Comparison of ENCODE assay signal across 15 cellular contexts in the genomic region with DNA sequence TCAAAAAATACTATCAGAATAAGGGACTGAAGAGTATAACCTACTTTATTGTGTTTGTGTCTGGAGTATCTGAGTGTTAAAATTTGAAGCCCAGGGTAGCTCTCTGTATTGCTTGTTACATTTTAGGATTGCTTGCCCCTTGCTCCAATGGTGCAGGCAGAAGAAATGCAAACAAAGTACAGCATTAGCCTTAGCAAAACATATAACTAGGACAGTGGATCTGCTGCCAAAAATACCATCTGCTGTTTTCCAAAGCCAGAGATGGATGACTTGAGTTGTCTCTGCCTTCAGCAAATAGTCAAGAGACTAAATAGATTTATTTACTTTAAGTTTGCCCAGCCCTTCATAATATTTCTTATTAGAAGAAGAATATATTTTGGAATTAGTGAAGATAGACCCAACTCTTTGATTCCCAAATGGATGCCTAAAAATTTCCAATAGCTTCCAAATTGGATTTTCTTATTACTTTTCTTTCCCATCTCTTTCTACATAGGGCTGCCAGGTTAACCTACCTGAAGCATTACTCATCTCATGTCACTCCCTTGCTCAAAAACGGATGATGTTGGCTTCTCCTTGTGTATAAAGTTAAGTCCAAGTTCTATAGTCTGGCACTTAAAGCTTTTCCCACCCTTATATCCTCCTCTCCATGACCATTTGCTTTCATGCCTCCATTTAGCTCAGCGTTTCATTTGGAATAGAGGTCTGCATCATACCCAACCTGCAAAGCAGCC.
A peak's percentile ranks its signal among the peaks of the same experiment; 100 is the strongest.
DNase-seq lines count a peak whose midpoint lies in the region; ATAC-seq and TF ChIP-seq lines count a peak whose summit lies in the region.
"Had no signal": no experiment of that assay in that cellular context is flagged by ENCODE, and none has a peak within 500 bp of the region (broad histone marks: within the 10 kb centered on the region; RNA-seq: fewer than 3 reads in every experiment).

No MANE protein-coding gene starts in this region.

- H3K36me3 ChIP-seq in left ventricle myocardium inferior (no peaks in the 10 kb centered on the region), right atrium auricular region (no peaks in the 10 kb centered on the region), adrenal gland (replicated peaks in 1 of 2) (no peaks in the 10 kb centered on the region), Karpas-422 (ENCODE audit: insufficient read depth, low read length) (no peaks in the 10 kb centered on the region)
- H3K36me3 ChIP-seq: neural progenitor cell had no signal

- no peak for TF ChIP-seq CTCF in left ventricle myocardium inferior (IDR thresholded peaks at IDR 0.05; ENCODE audit: borderline replicate concordance)
- no peak for TF ChIP-seq CTCF in right atrium auricular region (IDR thresholded peaks at IDR 0.05)
- TF ChIP-seq CTCF in fibroblast of pulmonary artery (IDR thresholded peaks at IDR 0.05; ENCODE audit: low read length, missing control alignments): no peak
- TF ChIP-seq CTCF in adrenal gland (IDR thresholded peaks at IDR 0.05): no peak

- intact Hi-C loops in left ventricle myocardium inferior (cut with micrococcal nuclease): no loop called here
- intact Hi-C loops in adrenal gland (cut with DNase I): no loop called here

- H3K9ac ChIP-seq in Karpas-422 (ENCODE audit: low read length): no peak overlapping the region
- H3K9ac ChIP-seq: neural progenitor cell had no signal

- H3K4me2 ChIP-seq in Karpas-422 (ENCODE audit: low read depth, low read length, poor library complexity, severe bottlenecking): no peak overlapping the region
- H3K4me2 ChIP-seq: neural progenitor cell had no signal

- H3K9me2 ChIP-seq in Karpas-422 (replicated peaks; ENCODE audit: insufficient read depth, low read length): no peaks in the 10 kb centered on the region

- H4K20me1 ChIP-seq in Karpas-422 (ENCODE audit: insufficient read depth, low read depth, low read length): no peaks in the 10 kb centered on the region

- WGBS in adrenal gland, 4 donors: 68 to 80% (median 69%) methylated on average over 2 of the region's 2 CpGs

- peaks cover 8% of the 10 kb centered on the region for H3K27me3 ChIP-seq in left ventricle myocardium inferior (ENCODE audit: low read depth)
- no peaks in the 10 kb centered on the region for H3K27me3 ChIP-seq in right atrium auricular region
- H3K27me3 ChIP-seq in adrenal gland: no peaks in the 10 kb centered on the region
- H3K27me3 ChIP-seq in Karpas-422 (ENCODE audit: low read length): no peaks in the 10 kb centered on the region
- H3K27me3 ChIP-seq: neural progenitor cell had no signal

- DNase-seq in left ventricle myocardium inferior: no peak
- DNase-seq in right atrium auricular region (ENCODE audit: low spot score): no peak
- peak; percentile 49 for DNase-seq in fibroblast of pulmonary artery (ENCODE audit: low read depth)
- DNase-seq in adrenal gland: no peak
- DNase-seq in COLO829 (ENCODE audit: low spot score): no peak
- DNase-seq in Karpas-422: no peak
- DNase-seq: activated CD4-positive, alpha-beta T cell treated with anti-CD3 and anti-CD28 coated beads, Interleukin-2, amount 50 U/mL, for 4 hours; activated naive CD4-positive, alpha-beta T cell treated with anti-CD3 and anti-CD28 coated beads, Interleukin-2, amount 10 ng/mL, durations not matched to agents 7 days and 5 days; DND-41; erythroblast; kidney glomerular epithelial cell; stimulated activated naive CD8-positive, alpha-beta T cell treated with anti-CD3 and anti-CD28 coated beads, Interleukin-15, amount 100 ng/mL, for 72 hours had no signal

- ATAC-seq in HG03460 (IDR thresholded peaks at IDR 0.05; ENCODE audit: unreplicated experiment): no peak
- ATAC-seq: stimulated activated naive CD8-positive, alpha-beta T cell treated with anti-CD3 and anti-CD28 coated beads, Interleukin-15, amount 100 ng/mL, for 72 hours had no signal

- H3K27ac ChIP-seq in left ventricle myocardium inferior (replicated peaks) (peak overlapping the region; percentile 72), right atrium auricular region (peak overlapping the region in 1 of 2 donors; percentile 64), angular gyrus (ENCODE audit: low read depth, low read length) (peak overlapping the region; percentile 52), adrenal gland (no peak overlapping the region), Karpas-422 (ENCODE audit: low read length) (no peak overlapping the region)
- H3K27ac ChIP-seq: neural progenitor cell had no signal

- H3K79me2 ChIP-seq in Karpas-422 (ENCODE audit: low read length): no peaks in the 10 kb centered on the region

- no peak for TF ChIP-seq POLR2A in adrenal gland (IDR thresholded peaks at IDR 0.05)

- H3K4me1 ChIP-seq in left ventricle myocardium inferior (peaks cover 33% of the 10 kb centered on the region), right atrium auricular region (peaks cover 0 to 23% of the 10 kb centered on the region in 2 donors), adrenal gland (replicated peaks in 1 of 2) (peaks cover 6 to 46% of the 10 kb centered on the region in 2 donors), Karpas-422 (ENCODE audit: low read length) (no peaks in the 10 kb centered on the region)

- no peaks in the 10 kb centered on the region for H3K9me3 ChIP-seq in left ventricle myocardium inferior (replicated peaks)
- H3K9me3 ChIP-seq in right atrium auricular region: no peaks in the 10 kb centered on the region
- H3K9me3 ChIP-seq in adrenal gland (replicated peaks in 1 of 3): no peaks in the 10 kb centered on the region
- H3K9me3 ChIP-seq in Karpas-422 (ENCODE audit: low read length): no peaks in the 10 kb centered on the region

- no peak overlapping the region for H2AFZ ChIP-seq in Karpas-422 (ENCODE audit: low read length)
- H2AFZ ChIP-seq: neural progenitor cell had no signal

- H3K4me3 ChIP-seq in left ventricle myocardium inferior (no peak overlapping the region), right atrium auricular region (no peak overlapping the region), fibroblast of pulmonary artery (replicated peaks; ENCODE audit: low read depth, low read length) (peak overlapping the region; percentile 9), adrenal gland (no peak overlapping the region), Karpas-422 (ENCODE audit: low read length) (no peak overlapping the region)
- H3K4me3 ChIP-seq: neural progenitor cell had no signal

Comparison
In these comparisons a context has a peak if more than half of its experiments do, and no peak if none do; other contexts are left out.
1. H3K27ac ChIP-seq: peak in left ventricle myocardium inferior (single experiment) and angular gyrus (single experiment); none in adrenal gland (0 of 5) and Karpas-422 (single experiment).